1 cellular context compared by ENCODE assay signal in the genomic region with DNA sequence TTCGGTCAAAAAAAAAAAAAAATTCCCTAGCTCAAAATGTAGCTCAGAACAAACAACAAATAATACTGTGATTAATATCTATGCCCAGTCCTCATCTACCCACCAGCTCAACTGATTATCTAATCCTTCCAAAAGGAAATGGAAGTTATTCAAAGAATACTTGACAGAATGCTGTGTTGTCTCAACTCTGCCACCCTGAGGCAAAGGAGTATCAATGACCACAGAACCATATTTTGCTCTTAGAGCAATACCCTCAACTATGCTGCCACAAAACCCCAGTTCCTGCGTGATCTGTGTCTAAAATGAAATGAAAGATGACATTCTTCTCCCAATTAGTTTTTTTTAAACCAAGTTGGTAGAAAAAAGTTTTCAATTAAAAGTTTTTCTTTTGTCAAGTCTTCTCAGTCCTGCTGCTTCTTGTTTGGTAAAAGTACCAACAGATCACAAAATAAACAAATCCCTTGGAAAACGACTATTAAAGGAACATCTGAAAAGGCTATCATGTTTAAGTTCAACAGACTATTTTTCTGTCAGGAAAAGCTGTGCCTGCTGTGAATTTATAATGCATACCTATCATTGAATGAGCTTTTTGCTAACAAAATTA.
TF ChIP-seq lines count a peak whose summit lies in the region.

No MANE protein-coding gene starts in this region.

TF ChIP-seq in endothelial cell of umbilical vein, 7 proteins besides CTCF, POLR2A, EP300 and RAD21:
- TF ChIP-seq, protein P1, sequence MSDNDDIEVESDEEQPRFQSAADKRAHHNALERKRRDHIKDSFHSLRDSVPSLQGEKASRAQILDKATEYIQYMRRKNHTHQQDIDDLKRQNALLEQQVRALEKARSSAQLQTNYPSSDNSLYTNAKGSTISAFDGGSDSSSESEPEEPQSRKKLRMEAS (IDR thresholded peaks at IDR 0.05; ENCODE audit: insufficient read depth, insufficient read length) = no peak
- TF ChIP-seq MYC (IDR thresholded peaks at IDR 0.05; ENCODE audit: low read depth, low read length) (no peak), EZH2 (IDR thresholded peaks at IDR 0.05; ENCODE audit: borderline replicate concordance, low read depth, low read length, severe bottlenecking) (no peak), GATA2 (IDR thresholded peaks at IDR 0.05; ENCODE audit: insufficient read depth, insufficient read length, low read depth, low read length) (no peak), FOS (IDR thresholded peaks at IDR 0.05; ENCODE audit: borderline replicate concordance, insufficient read depth, low read length) (no peak), POLR2AphosphoS5 (IDR thresholded peaks at IDR 0.05; ENCODE audit: insufficient read depth, low read depth, low read length) (no peak), JUN (IDR thresholded peaks at IDR 0.05; ENCODE audit: borderline replicate concordance, insufficient read depth, insufficient read length, low read depth) (no peak)
